8 cellular contexts compared by ENCODE assay signal in genomic region chr6:132279592-132280139, GRCh38.
DNase-seq lines count a peak whose midpoint lies in the region; ATAC-seq and TF ChIP-seq lines count a peak whose summit lies in the region.

No MANE protein-coding gene starts in this region.

- intact Hi-C loops in right cardiac atrium (cut with DNase I), result loop anchor here in 2 of 4 donors (10.0 kb wide), 1 partner anchor 205 kb away; no protein-coding TSS in a partner anchor
- intact Hi-C loops in uterus (cut with DNase I; ENCODE audit: low total_unique reads), result loop anchor here (10.0 kb wide), 1 partner anchor 205 kb away; no protein-coding TSS in a partner anchor

- no peaks in the 10 kb centered on the region for H3K9me3 ChIP-seq in right cardiac atrium (ENCODE audit: control insufficient read depth, low read length)
- no peaks in the 10 kb centered on the region for H3K9me3 ChIP-seq in uterus

- H3K27me3 ChIP-seq in right cardiac atrium (ENCODE audit: control insufficient read depth, insufficient read depth), result no peaks in the 10 kb centered on the region
- no peaks in the 10 kb centered on the region for H3K27me3 ChIP-seq in uterus

- DNase-seq in NCI-H1092 treated with DMSO at 0.1 percent for 48 hours (lab: John Stamatoyannopoulos, UW) (peak; percentile 72), T-helper 1 cell (peak; percentile 25 to 70 (median 50)), anterior cingulate cortex (lab: John Stamatoyannopoulos, UW) (peak in 57 of 58 donors; percentile 2 to 87 (median 59)), right cardiac atrium (peak; percentile 62 to 81 (median 81)), putamen (ENCODE audit: low spot score) (peak; percentile 83), uterus (peak; percentile 65 to 66)

- ATAC-seq in HG02642 (IDR thresholded peaks at IDR 0.05; ENCODE audit: poor library complexity, unreplicated experiment) (peak; percentile 94), right cardiac atrium (peak; percentile 52 to 82)

- TF ChIP-seq POLR2A in uterus (IDR thresholded peaks at IDR 0.05), result no peak

- no peaks in the 10 kb centered on the region for H3K4me1 ChIP-seq in right cardiac atrium (ENCODE audit: control insufficient read depth, insufficient read depth, low read length)
- H3K4me1 ChIP-seq in uterus, result no peaks in the 10 kb centered on the region

- TF ChIP-seq CTCF in GM12875 (IDR thresholded peaks at IDR 0.05; ENCODE audit: borderline replicate concordance, insufficient read depth, low read depth, low read length) (peak; percentile 60), uterus (IDR thresholded peaks at IDR 0.05) (peak; percentile 79 to 95 (median 86))

- H3K27ac ChIP-seq in right cardiac atrium (ENCODE audit: low read length), result no peak overlapping the region
- peak overlapping the region in 1 of 2 donors; percentile 40 for H3K27ac ChIP-seq in uterus

- WGBS in right cardiac atrium, result under 1% methylated on average over 12 of the region's 12 CpGs

- no peaks in the 10 kb centered on the region for H3K36me3 ChIP-seq in uterus

- H3K4me3 ChIP-seq in GM12875 (ENCODE audit: low read depth, low read length) (no peak overlapping the region), right cardiac atrium (ENCODE audit: low read length) (peak overlapping the region; percentile 51), uterus (peak overlapping the region in 1 of 2 donors; percentile 37)
